Comparison of ENCODE assay signal across 18 cellular contexts in genomic region chr6:34529665-34530327, GRCh38. TPM values are rescaled to one million over a fixed set of nuclear protein-coding genes. Genes with fewer than 3 reads are reported as not detected.
A peak's percentile ranks its signal among the peaks of the same experiment; 100 is the strongest.
DNase-seq lines count a peak whose midpoint lies in the region; ATAC-seq and TF ChIP-seq lines count a peak whose summit lies in the region.
"Had no signal": no experiment of that assay in that cellular context is flagged by ENCODE, and none has a peak within 500 bp of the region (broad histone marks: within the 10 kb centered on the region; RNA-seq: fewer than 3 reads in every experiment).

No MANE protein-coding gene starts in this region.

- H3K36me3 ChIP-seq in colonic mucosa, result no peaks in the 10 kb centered on the region
- no peaks in the 10 kb centered on the region for H3K36me3 ChIP-seq in neuronal stem cell (replicated peaks in 1 of 2; ENCODE audit: control insufficient read depth in 2 of 2, insufficient read depth in 2 of 2, low read length in 2 of 2)
- H3K36me3 ChIP-seq: BLaER1, esophagus muscularis mucosa had no signal

- no peak overlapping the region for H4K8ac ChIP-seq in neuronal stem cell (ENCODE audit: low read depth, low read length)

- peaks cover 11% of the 10 kb centered on the region for H3K36me3 Mint-ChIP-seq in effector memory CD8-positive, alpha-beta T cell (ENCODE audit: insufficient read depth)
- H3K36me3 Mint-ChIP-seq: activated naive CD4-positive, alpha-beta T cell treated with anti-CD3 and anti-CD28 coated beads, Interleukin-2, amount 10 ng/mL, durations not matched to agents 7 days and 5 days; stimulated activated naive B cell treated with anti-CD40 and anti-IgM and Interleukin-4, amounts not matched to agents 10 μg/mL and 1 μg/mL and 100 μg/mL, for 72 hours had no signal

- no CpG with 5 or more reads among the region's 10 CpGs for WGBS in neuronal stem cell (ENCODE audit: extremely low coverage in 2 of 2, insufficient read length in 2 of 2, insufficient replicate concordance in 1 of 2), 2 donors

- H2AK5ac ChIP-seq in neuronal stem cell (ENCODE audit: low read depth, low read length), result peak overlapping the region; percentile 85

- H2BK12ac ChIP-seq in neuronal stem cell (ENCODE audit: low read length), result no peak overlapping the region

- H3K4me3 Mint-ChIP-seq in effector memory CD8-positive, alpha-beta T cell, result no peak overlapping the region
- no peak overlapping the region for H3K4me3 Mint-ChIP-seq in stimulated activated naive CD8-positive, alpha-beta T cell treated with anti-CD3 and anti-CD28 coated beads, Interleukin-15, amount 100 ng/mL, for 72 hours
- H3K4me3 Mint-ChIP-seq: activated naive CD4-positive, alpha-beta T cell treated with anti-CD3 and anti-CD28 coated beads, Interleukin-2, amount 10 ng/mL, durations not matched to agents 7 days and 5 days; central memory CD8-positive, alpha-beta T cell; stimulated activated naive B cell treated with anti-CD40 and anti-IgM and Interleukin-4, amounts not matched to agents 10 μg/mL and 1 μg/mL and 100 μg/mL, for 72 hours had no signal

- peaks cover 6 to 7% of the 10 kb centered on the region in 2 donors for H3K4me1 Mint-ChIP-seq in effector memory CD8-positive, alpha-beta T cell (ENCODE audit: low read depth in 2 of 2)
- peaks cover 6% of the 10 kb centered on the region for H3K4me1 Mint-ChIP-seq in stimulated activated naive CD8-positive, alpha-beta T cell treated with anti-CD3 and anti-CD28 coated beads, Interleukin-15, amount 100 ng/mL, for 72 hours

- H3K79me1 ChIP-seq in neuronal stem cell (ENCODE audit: low read depth, low read length), result no peaks in the 10 kb centered on the region

- H2AFZ ChIP-seq in neuronal stem cell (ENCODE audit: low read length), result no peak overlapping the region

- H3K9me3 ChIP-seq in colonic mucosa (no peaks in the 10 kb centered on the region), neuronal stem cell (replicated peaks in 1 of 2; ENCODE audit: control insufficient read depth in 2 of 2, insufficient read depth in 1 of 2, low read depth in 1 of 2, low read length in 2 of 2) (no peaks in the 10 kb centered on the region)
- H3K9me3 ChIP-seq: BLaER1, esophagus muscularis mucosa, psoas muscle had no signal

- no peaks in the 10 kb centered on the region for H3K9me3 Mint-ChIP-seq in effector memory CD8-positive, alpha-beta T cell
- no peaks in the 10 kb centered on the region for H3K9me3 Mint-ChIP-seq in stimulated activated naive CD8-positive, alpha-beta T cell treated with anti-CD3 and anti-CD28 coated beads, Interleukin-15, amount 100 ng/mL, for 72 hours
- H3K9me3 Mint-ChIP-seq: activated naive CD4-positive, alpha-beta T cell treated with anti-CD3 and anti-CD28 coated beads, Interleukin-2, amount 10 ng/mL, durations not matched to agents 7 days and 5 days; central memory CD8-positive, alpha-beta T cell; stimulated activated naive B cell treated with anti-CD40 and anti-IgM and Interleukin-4, amounts not matched to agents 10 μg/mL and 1 μg/mL and 100 μg/mL, for 72 hours had no signal

- no peak overlapping the region for H3K27ac ChIP-seq in colonic mucosa
- no peak overlapping the region for H3K27ac ChIP-seq in neuronal stem cell (replicated peaks; ENCODE audit: low read length)
- H3K27ac ChIP-seq: BLaER1, esophagus muscularis mucosa, psoas muscle had no signal

- H3K9ac ChIP-seq in colonic mucosa (ENCODE audit: low read depth in 2 of 2, low read length in 2 of 2) (no peak overlapping the region), neuronal stem cell (ENCODE audit: low read depth, low read length, poor library complexity) (peak overlapping the region; percentile 50)
- H3K9ac ChIP-seq: BLaER1 had no signal

- no peak overlapping the region for H2BK15ac ChIP-seq in neuronal stem cell (ENCODE audit: low read length)

- no peak overlapping the region for H3K4me2 ChIP-seq in neuronal stem cell (ENCODE audit: insufficient read depth, low read length, poor library complexity, severe bottlenecking)
- H3K4me2 ChIP-seq: BLaER1 had no signal

- no peak overlapping the region for H2BK120ac ChIP-seq in neuronal stem cell (ENCODE audit: low read depth, low read length)

- TF ChIP-seq CTCF in colonic mucosa (IDR thresholded peaks at IDR 0.05), result no peak

- no peak for ATAC-seq in effector memory CD8-positive, alpha-beta T cell (replicated peaks)
- no peak for ATAC-seq in stimulated activated naive CD8-positive, alpha-beta T cell treated with anti-CD3 and anti-CD28 coated beads, Interleukin-15, amount 100 ng/mL, for 72 hours
- ATAC-seq: psoas muscle; stimulated activated naive B cell treated with anti-CD40 and anti-IgM and Interleukin-4, amounts not matched to agents 10 μg/mL and 1 μg/mL and 100 μg/mL, for 72 hours had no signal

- H4K91ac ChIP-seq in neuronal stem cell (ENCODE audit: low read depth, low read length, poor library complexity), result no peak overlapping the region

- no peak overlapping the region for H2BK5ac ChIP-seq in neuronal stem cell (ENCODE audit: low read length)

- H3K4me3 ChIP-seq in colonic mucosa (no peak overlapping the region), neuronal stem cell (ENCODE audit: low read length in 2 of 2) (no peak overlapping the region)
- H3K4me3 ChIP-seq: BLaER1, esophagus muscularis mucosa, psoas muscle had no signal

- H3K18ac ChIP-seq in neuronal stem cell (ENCODE audit: low read length), result peak overlapping the region; percentile 44

- DNase-seq in COR-L47 (lab: John Stamatoyannopoulos, UW), result peak; percentile 59
- peak; percentile 40 for DNase-seq in NCI-H1105 treated with DMSO at 0.1 percent for 48 hours (lab: John Stamatoyannopoulos, UW)
- DNase-seq in colonic mucosa, result peak; percentile 57
- DNase-seq in neuronal stem cell (ENCODE audit: low spot score), result no peak
- no peak for DNase-seq in H4 (ENCODE audit: low spot score)
- DNase-seq in hepatic stellate cell (ENCODE audit: low spot score), result no peak
- no peak for DNase-seq in effector memory CD8-positive, alpha-beta T cell
- DNase-seq in stimulated activated naive CD8-positive, alpha-beta T cell treated with anti-CD3 and anti-CD28 coated beads, Interleukin-15, amount 100 ng/mL, for 72 hours, result no peak
- DNase-seq: activated naive CD4-positive, alpha-beta T cell treated with anti-CD3 and anti-CD28 coated beads, Interleukin-2, amount 10 ng/mL, durations not matched to agents 7 days and 5 days; NCI-H526 treated with DMSO at 0.1 percent for 48 hours; SHP77 treated with DMSO at 0.1 percent for 48 hours; stimulated activated CD4-positive, alpha-beta T cell treated with anti-CD3 and anti-CD28 coated beads, Interleukin-4, amount 100 ng/mL, for 1 hour; stimulated activated naive B cell treated with anti-CD40 and anti-IgM and Interleukin-4, amounts not matched to agents 10 μg/mL and 1 μg/mL and 100 μg/mL, for 72 hours had no signal

- no peak overlapping the region for H3K14ac ChIP-seq in neuronal stem cell (ENCODE audit: low read length)

- no peak overlapping the region for H3K23ac ChIP-seq in neuronal stem cell (ENCODE audit: low read depth, low read length, poor library complexity)

- no peaks in the 10 kb centered on the region for H3K27me3 ChIP-seq in colonic mucosa
- peaks cover 0 to 43% (median 0%) of the 10 kb centered on the region in 3 experiments for H3K27me3 ChIP-seq in neuronal stem cell (ENCODE audit: control insufficient read depth in 3 of 3, insufficient read depth in 3 of 3, low read depth in 1 of 3, low read length in 3 of 3)
- H3K27me3 ChIP-seq: BLaER1, esophagus muscularis mucosa had no signal

- H3K4ac ChIP-seq in neuronal stem cell (ENCODE audit: low read length), result no peak overlapping the region

- no peak overlapping the region for H3K27ac Mint-ChIP-seq in effector memory CD8-positive, alpha-beta T cell
- H3K27ac Mint-ChIP-seq in stimulated activated naive CD8-positive, alpha-beta T cell treated with anti-CD3 and anti-CD28 coated beads, Interleukin-15, amount 100 ng/mL, for 72 hours, result no peak overlapping the region
- H3K27ac Mint-ChIP-seq: activated naive CD4-positive, alpha-beta T cell treated with anti-CD3 and anti-CD28 coated beads, Interleukin-2, amount 10 ng/mL, durations not matched to agents 7 days and 5 days; stimulated activated naive B cell treated with anti-CD40 and anti-IgM and Interleukin-4, amounts not matched to agents 10 μg/mL and 1 μg/mL and 100 μg/mL, for 72 hours had no signal

- no peaks in the 10 kb centered on the region for H3K4me1 ChIP-seq in colonic mucosa
- H3K4me1 ChIP-seq in neuronal stem cell (ENCODE audit: control insufficient read depth in 2 of 2, insufficient read depth in 1 of 2, low read depth in 1 of 2, low read length in 2 of 2), result peaks cover 0 to 7% of the 10 kb centered on the region in 2 donors

- intact Hi-C loops in colonic mucosa (cut with DNase I), result loop anchor here (2.0 to 5.0 kb wide), 2 partner anchors 67 to 79 kb away; no protein-coding TSS in a partner anchor

- no peaks in the 10 kb centered on the region for H3K27me3 Mint-ChIP-seq in effector memory CD8-positive, alpha-beta T cell
- H3K27me3 Mint-ChIP-seq in stimulated activated naive CD8-positive, alpha-beta T cell treated with anti-CD3 and anti-CD28 coated beads, Interleukin-15, amount 100 ng/mL, for 72 hours, result no peaks in the 10 kb centered on the region
- H3K27me3 Mint-ChIP-seq: central memory CD8-positive, alpha-beta T cell; stimulated activated naive B cell treated with anti-CD40 and anti-IgM and Interleukin-4, amounts not matched to agents 10 μg/mL and 1 μg/mL and 100 μg/mL, for 72 hours had no signal

RNA-seq across cellular contexts. Expression of gene SPDEF, which starts 26.3 kb away (rescaled TPM):
- 100 to 1,000 TPM in 1 of 2 donors, 10 to 100 TPM in 1; 71.0 to 102 TPM for total RNA-seq in colonic mucosa
- polyA plus RNA-seq in neuronal stem cell (2013, experiment 1 of 2), result 0.18 TPM
- 0.18 TPM for polyA plus RNA-seq in neuronal stem cell (2013, experiment 2 of 2)
- total RNA-seq in H4 (2014; rRNA removed; shearing (Covaris generic)), result 0.29 TPM in 1 of 2 replicates, not detected in the other
- total RNA-seq: activated CD8-positive, alpha-beta memory T cell treated with anti-CD3 and anti-CD28 coated beads for 36 hours; esophagus muscularis mucosa had no signal

Comparison
In these comparisons a context has a peak if more than half of its experiments do, and no peak if none do; other contexts are left out.
1. DNase-seq: peak in COR-L47 (single experiment), NCI-H1105 treated with DMSO at 0.1 percent for 48 hours (single experiment) and colonic mucosa (single experiment); none in neuronal stem cell (single experiment), H4 (single experiment), hepatic stellate cell (single experiment), effector memory CD8-positive, alpha-beta T cell (0 of 3) and stimulated activated naive CD8-positive, alpha-beta T cell treated with anti-CD3 and anti-CD28 coated beads, Interleukin-15, amount 100 ng/mL, for 72 hours (0 of 2).
2. RNA of gene SPDEF, which starts 26.3 kb away (total RNA-seq): 71.0 to 102 TPM in colonic mucosa; 0.29 TPM in H4; every median in the first group is over 10 times any median in the second.